1 cellular context compared by ENCODE assay signal in genomic region chr22:49770454-49771265, GRCh38.
TF ChIP-seq lines count a peak whose summit lies in the region.

No MANE protein-coding gene starts in this region.

TF ChIP-seq in HepG2, 621 proteins besides CTCF, POLR2A, EP300 and RAD21 (continued from another document):
- TF ChIP-seq GRHL1 (CRISPR knock-in tag; conservative IDR thresholded peaks at IDR 0.05): no peak
- TF ChIP-seq ZSCAN31 (CRISPR knock-in tag; IDR thresholded peaks at IDR 0.05; ENCODE audit: low read depth): no peak
- TF ChIP-seq TFDP1 (CRISPR knock-in tag; IDR thresholded peaks at IDR 0.05; ENCODE audit: borderline replicate concordance): no peak
- TF ChIP-seq MIER2 (CRISPR knock-in tag; IDR thresholded peaks at IDR 0.05): no peak
- no peak for TF ChIP-seq ATF2 (CRISPR knock-in tag; IDR thresholded peaks at IDR 0.05)
- TF ChIP-seq ZNF232 (CRISPR knock-in tag; IDR thresholded peaks at IDR 0.05; ENCODE audit: borderline replicate concordance): no peak
- TF ChIP-seq FOXP4 (CRISPR knock-in tag; IDR thresholded peaks at IDR 0.05): no peak
- no peak for TF ChIP-seq ZNF605 (CRISPR knock-in tag; IDR thresholded peaks at IDR 0.05)
- TF ChIP-seq ZHX2 (IDR thresholded peaks at IDR 0.05; ENCODE audit: low read depth): no peak
- TF ChIP-seq ZHX2 (CRISPR knock-in tag; IDR thresholded peaks at IDR 0.05; ENCODE audit: borderline replicate concordance): no peak
- no peak for TF ChIP-seq AGO1 (IDR thresholded peaks at IDR 0.05; ENCODE audit: low read depth, low read length, poor library complexity, severe bottlenecking)
